9 cellular contexts compared by ENCODE assay signal in the genomic region with DNA sequence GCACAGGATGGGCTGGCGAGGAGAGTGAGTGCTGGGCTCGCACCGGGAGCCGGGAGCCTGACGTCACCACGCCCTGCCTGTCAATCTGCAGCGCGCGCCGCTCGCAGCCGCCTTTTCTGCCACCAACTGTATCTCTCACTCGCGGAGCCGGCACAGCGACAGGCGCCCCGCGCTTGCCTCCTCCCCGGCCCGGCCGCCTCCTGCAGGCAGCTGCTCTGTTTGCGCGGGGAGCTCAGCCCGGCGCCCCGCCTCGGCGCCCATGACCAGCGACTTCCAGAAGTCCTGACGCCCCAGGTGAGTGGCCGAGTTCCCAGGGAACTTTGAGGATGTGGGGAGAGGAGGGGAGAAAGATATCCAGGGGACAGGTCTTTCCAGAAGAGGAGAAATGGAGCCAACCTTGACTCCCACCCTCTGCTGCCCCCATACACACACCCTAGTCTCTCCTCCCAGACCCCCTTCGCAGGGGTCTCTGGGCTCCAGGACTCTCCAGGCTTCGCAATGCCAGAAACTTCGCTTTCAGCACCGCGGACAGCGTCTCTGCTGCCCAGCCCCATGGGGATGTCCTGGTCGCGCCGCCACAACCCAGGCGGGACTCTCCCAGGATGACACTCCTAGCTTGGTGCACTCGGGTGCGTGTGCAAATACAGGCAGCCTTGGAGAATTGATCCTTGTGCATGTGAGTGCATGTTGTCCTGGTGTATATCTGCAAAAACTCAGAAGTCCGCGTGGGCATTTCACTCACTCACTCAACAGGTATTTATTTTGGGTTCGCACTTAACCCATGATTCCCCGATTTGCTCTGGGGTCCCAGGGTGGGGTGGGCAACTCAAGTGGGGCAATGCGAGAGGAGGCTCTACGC. TPM values are rescaled to one million over a fixed set of nuclear protein-coding genes. Genes with fewer than 3 reads are reported as not detected.
DNase-seq lines count a peak whose midpoint lies in the region; ATAC-seq and TF ChIP-seq lines count a peak whose summit lies in the region.
"Had no signal": no experiment of that assay in that cellular context is flagged by ENCODE, and none has a peak within 500 bp of the region (broad histone marks: within the 10 kb centered on the region; RNA-seq: fewer than 3 reads in every experiment).

A gene with protein sequence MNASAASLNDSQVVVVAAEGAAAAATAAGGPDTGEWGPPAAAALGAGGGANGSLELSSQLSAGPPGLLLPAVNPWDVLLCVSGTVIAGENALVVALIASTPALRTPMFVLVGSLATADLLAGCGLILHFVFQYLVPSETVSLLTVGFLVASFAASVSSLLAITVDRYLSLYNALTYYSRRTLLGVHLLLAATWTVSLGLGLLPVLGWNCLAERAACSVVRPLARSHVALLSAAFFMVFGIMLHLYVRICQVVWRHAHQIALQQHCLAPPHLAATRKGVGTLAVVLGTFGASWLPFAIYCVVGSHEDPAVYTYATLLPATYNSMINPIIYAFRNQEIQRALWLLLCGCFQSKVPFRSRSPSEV (plus strand): TSS at position 138 of the 859 bp plus-strand sequence. CDS start 802 bp downstream, outside the sequence.

- H3K79me2 ChIP-seq in parathyroid adenoma = no peaks in the 10 kb centered on the region

- peaks cover 47% of the 10 kb centered on the region for H3K27me3 Mint-ChIP-seq in activated T-helper 17 cell treated with anti-CD3 and anti-CD28 coated beads, Interleukin-2, amount 50 U/mL, for 72 hours

- no peaks in the 10 kb centered on the region for H3K4me1 ChIP-seq in parathyroid adenoma

- no peaks in the 10 kb centered on the region for H3K36me3 Mint-ChIP-seq in activated T-helper 17 cell treated with anti-CD3 and anti-CD28 coated beads, Interleukin-2, amount 50 U/mL, for 72 hours (ENCODE audit: low read depth)

- no peaks in the 10 kb centered on the region for H3K27me3 ChIP-seq in parathyroid adenoma (ENCODE audit: control insufficient read depth, insufficient read depth, low read length)

- peak; percentile 65 for ATAC-seq in activated T-helper 17 cell treated with anti-CD3 and anti-CD28 coated beads, Interleukin-2, amount 50 U/mL, for 72 hours (replicated peaks)
- no peak for ATAC-seq in GM18505 (IDR thresholded peaks at IDR 0.05; ENCODE audit: unreplicated experiment)

- H3K4me3 ChIP-seq in AG10803 (ENCODE audit: low read length) (no peak within 1 kb of the TSS), HFF-Myc (replicated peaks; ENCODE audit: low read depth, low read length) (no peak within 1 kb of the TSS), parathyroid adenoma (ENCODE audit: low read depth, low read length) (no peak within 1 kb of the TSS)
- H3K4me3 ChIP-seq: tibial artery had no signal

- H3K9me3 ChIP-seq in parathyroid adenoma (ENCODE audit: control insufficient read depth, low read length) = no peaks in the 10 kb centered on the region
- H3K9me3 ChIP-seq: tibial artery had no signal

- H3K36me3 ChIP-seq in parathyroid adenoma (ENCODE audit: control insufficient read depth, insufficient read depth, low read length) = no peaks in the 10 kb centered on the region
- H3K36me3 ChIP-seq: tibial artery had no signal

- H3K4me2 ChIP-seq in parathyroid adenoma (ENCODE audit: low read length) = no peak within 1 kb of the TSS

- no peak for TF ChIP-seq POLR2A in GM18505 (IDR thresholded peaks at IDR 0.05; ENCODE audit: borderline replicate concordance, extremely low read depth, insufficient read depth, insufficient read length)

- no peak within 1 kb of the TSS for H3K27ac Mint-ChIP-seq in activated T-helper 17 cell treated with anti-CD3 and anti-CD28 coated beads, Interleukin-2, amount 50 U/mL, for 72 hours

- H2AFZ ChIP-seq in parathyroid adenoma = peak within 1 kb of the TSS; percentile 81

- H3K4me1 Mint-ChIP-seq in activated T-helper 17 cell treated with anti-CD3 and anti-CD28 coated beads, Interleukin-2, amount 50 U/mL, for 72 hours = no peaks in the 10 kb centered on the region

- peak; percentile 25 for DNase-seq in AG10803 (ENCODE audit: low read depth)
- peak; percentile 12 for DNase-seq in HFF-Myc (ENCODE audit: extremely low read depth, low read depth)
- peak; percentile 42 for DNase-seq in NCI-H524 treated with DMSO at 0.1 percent for 48 hours (lab: John Stamatoyannopoulos, UW)
- DNase-seq in glomerular visceral epithelial cell (ENCODE audit: extremely low spot score) = peak; percentile 50
- DNase-seq in H4 (ENCODE audit: low spot score) = no peak

- H3K9ac ChIP-seq in parathyroid adenoma = no peak within 1 kb of the TSS

- no peak for TF ChIP-seq CTCF in AG10803 (conservative IDR thresholded peaks at IDR 0.05; ENCODE audit: low read length)
- TF ChIP-seq CTCF in HFF-Myc (IDR thresholded peaks at IDR 0.05; ENCODE audit: low read depth, low read length, missing control alignments) = no peak
- no peak for TF ChIP-seq CTCF in parathyroid adenoma (IDR thresholded peaks at IDR 0.05)

- no peak within 1 kb of the TSS for H3K4me3 Mint-ChIP-seq in activated T-helper 17 cell treated with anti-CD3 and anti-CD28 coated beads, Interleukin-2, amount 50 U/mL, for 72 hours

- no peak within 1 kb of the TSS for H3K27ac ChIP-seq in parathyroid adenoma
- H3K27ac ChIP-seq: tibial artery had no signal

- peaks cover 4% of the 10 kb centered on the region for H3K9me3 Mint-ChIP-seq in activated T-helper 17 cell treated with anti-CD3 and anti-CD28 coated beads, Interleukin-2, amount 50 U/mL, for 72 hours

RNA-seq across cellular contexts. Expression of the gene that starts here (rescaled TPM):
- total RNA-seq in activated T-helper 17 cell treated with anti-CD3 and anti-CD28 coated beads, Interleukin-2, amount 50 U/mL, for 72 hours = not detected
- not detected in 2 replicates for total RNA-seq in H4 (2014; rRNA removed; shearing (Covaris generic))

Comparison
In these comparisons a context has a peak if more than half of its experiments do, and no peak if none do; other contexts are left out.
1. Peak in ATAC-seq in activated T-helper 17 cell treated with anti-CD3 and anti-CD28 coated beads, Interleukin-2, amount 50 U/mL, for 72 hours; RNA of the gene not detected or under 1 TPM.